Comparison of ENCODE assay signal across 9 cellular contexts in genomic region chr13:51230473-51231105, GRCh38. TPM values are rescaled to one million over a fixed set of nuclear protein-coding genes. Genes with fewer than 3 reads are reported as not detected.
DNase-seq lines count a peak whose midpoint lies in the region; ATAC-seq and TF ChIP-seq lines count a peak whose summit lies in the region.
"Had no signal": no experiment of that assay in that cellular context is flagged by ENCODE, and none has a peak within 500 bp of the region (broad histone marks: within the 10 kb centered on the region; RNA-seq: fewer than 3 reads in every experiment).

No MANE protein-coding gene starts in this region.

- WGBS in mammary epithelial cell (ENCODE audit: low coverage, missing lambda C conversion rate), result 60% methylated on average over 8 of the region's 8 CpGs
- WGBS in aorta, 2 donors, result 24 to 28% methylated on average over 8 of the region's 8 CpGs

- TF ChIP-seq CTCF in breast epithelium (IDR thresholded peaks at IDR 0.05) (no peak), mammary epithelial cell (conservative IDR thresholded peaks at IDR 0.05 in 1 of 2, IDR thresholded peaks at IDR 0.05 in 1 of 2; ENCODE audit: extremely low read depth in 1 of 2, insufficient read depth in 1 of 2, low read depth in 1 of 2, low read length in 2 of 2) (no peak), fibroblast of the aortic adventitia (IDR thresholded peaks at IDR 0.05; ENCODE audit: insufficient read depth, low read length) (no peak), neural progenitor cell (IDR thresholded peaks at IDR 0.05) (no peak)

- H3K36me3 ChIP-seq in breast epithelium, result no peaks in the 10 kb centered on the region
- no peaks in the 10 kb centered on the region for H3K36me3 ChIP-seq in mammary epithelial cell (ENCODE audit: insufficient read depth, low read length)
- peaks cover 17% of the 10 kb centered on the region for H3K36me3 ChIP-seq in neural progenitor cell
- H3K36me3 ChIP-seq in aorta (ENCODE audit: control insufficient read depth in 1 of 2, insufficient read depth in 2 of 2, low read length in 1 of 2), result no peaks in the 10 kb centered on the region

- H3K4me3 Mint-ChIP-seq in neural progenitor cell, result no peak overlapping the region
- no peak overlapping the region for H3K4me3 Mint-ChIP-seq in activated CD8-positive, alpha-beta memory T cell treated with anti-CD3 and anti-CD28 coated beads, Interleukin-2, amount 10 ng/mL, durations not matched to agents 7 days and 5 days

- BruUV-seq in mammary epithelial cell (replicated peaks; lab: Mats Ljungman, UMichigan), result no TSS peak

- H2AFZ ChIP-seq in mammary epithelial cell (ENCODE audit: low read depth, low read length) (no peak overlapping the region), neural progenitor cell (replicated peaks) (no peak overlapping the region)

- dilution Hi-C loops in mammary epithelial cell (cut with HindIII; ENCODE audit: low sequenced_read_pairs), result no loop called here

- H3K27ac Mint-ChIP-seq in neural progenitor cell, result peak overlapping the region; percentile 35
- no peak overlapping the region for H3K27ac Mint-ChIP-seq in activated CD8-positive, alpha-beta memory T cell treated with anti-CD3 and anti-CD28 coated beads, Interleukin-2, amount 10 ng/mL, durations not matched to agents 7 days and 5 days

- H3F3A ChIP-seq in neural progenitor cell (ENCODE audit: low read depth), result peaks cover 75% of the 10 kb centered on the region

- H3K4me1 ChIP-seq in breast epithelium, result no peaks in the 10 kb centered on the region
- no peaks in the 10 kb centered on the region for H3K4me1 ChIP-seq in mammary epithelial cell (ENCODE audit: insufficient read depth, low read length)
- H3K4me1 ChIP-seq in neural progenitor cell, result peaks cover 66% of the 10 kb centered on the region
- H3K4me1 ChIP-seq in aorta (ENCODE audit: control insufficient read depth in 1 of 2, insufficient read depth in 2 of 2, low read length in 2 of 2), result no peaks in the 10 kb centered on the region

- ATAC-seq in aorta (ENCODE audit: low FRiP score), result peak; percentile 79
- ATAC-seq in activated CD8-positive, alpha-beta memory T cell treated with anti-CD3 and anti-CD28 coated beads, Interleukin-2, amount 10 ng/mL, durations not matched to agents 7 days and 5 days, result no peak

- DNase-seq in breast epithelium (ENCODE audit: low spot score in 2 of 2) (peak in 1 of 2 donors; percentile 28), mammary epithelial cell (no peak), fibroblast of the aortic adventitia (ENCODE audit: low read depth) (peak; percentile 89), neural progenitor cell (ENCODE audit: low spot score) (no peak), aorta (peak in 1 of 2 donors; percentile 71), NCI-H1417 (lab: John Stamatoyannopoulos, UW) (no peak), NK-92 (lab: John Stamatoyannopoulos, UW; ENCODE audit: unreplicated experiment) (no peak)
- no peak for DNase-seq in activated CD8-positive, alpha-beta memory T cell treated with anti-CD3 and anti-CD28 coated beads, Interleukin-2, amount 10 ng/mL, durations not matched to agents 7 days and 5 days
- DNase-seq: activated CD4-positive, alpha-beta T cell treated with anti-CD3 and anti-CD28 coated beads for 4 hours had no signal

- H4K20me1 ChIP-seq in mammary epithelial cell (ENCODE audit: insufficient read depth, low read length) (no peaks in the 10 kb centered on the region), neural progenitor cell (ENCODE audit: low read depth) (peaks cover 77% of the 10 kb centered on the region)

- H3K27me3 ChIP-seq in breast epithelium (no peaks in the 10 kb centered on the region), mammary epithelial cell (ENCODE audit: insufficient read depth, low read length) (peaks cover 6% of the 10 kb centered on the region), neural progenitor cell (no peaks in the 10 kb centered on the region), aorta (ENCODE audit: control insufficient read depth in 1 of 2, insufficient read depth in 2 of 2, low read length in 1 of 2) (no peaks in the 10 kb centered on the region)

- H3K9me3 ChIP-seq in breast epithelium (no peaks in the 10 kb centered on the region), mammary epithelial cell (replicated peaks; ENCODE audit: insufficient read depth, low read length) (no peaks in the 10 kb centered on the region), neural progenitor cell (ENCODE audit: low read depth) (no peaks in the 10 kb centered on the region), aorta (ENCODE audit: control insufficient read depth, low read length) (no peaks in the 10 kb centered on the region)

- no peaks in the 10 kb centered on the region for H3K27me3 Mint-ChIP-seq in neural progenitor cell (ENCODE audit: insufficient read depth, low read depth)
- peaks cover 65% of the 10 kb centered on the region for H3K27me3 Mint-ChIP-seq in activated CD8-positive, alpha-beta memory T cell treated with anti-CD3 and anti-CD28 coated beads, Interleukin-2, amount 10 ng/mL, durations not matched to agents 7 days and 5 days

- H3K4me2 ChIP-seq in mammary epithelial cell (ENCODE audit: insufficient read depth, low read depth, low read length) (no peak overlapping the region), neural progenitor cell (peak overlapping the region; percentile 58)

- H3K79me2 ChIP-seq in mammary epithelial cell (ENCODE audit: insufficient read depth, low read length) (no peaks in the 10 kb centered on the region), neural progenitor cell (ENCODE audit: low read depth) (peaks cover 84% of the 10 kb centered on the region)

- H3K27ac ChIP-seq in breast epithelium (peak overlapping the region; percentile 9 to 62), mammary epithelial cell (ENCODE audit: insufficient read depth, low read depth, low read length) (no peak overlapping the region), neural progenitor cell (no peak overlapping the region), aorta (ENCODE audit: low read depth in 1 of 2, low read length in 2 of 2) (no peak overlapping the region)

- in situ Hi-C loops in mammary epithelial cell (cut with MboI; ENCODE audit: low sequenced_read_pairs in 2 of 2), result no loop called here

- peak overlapping the region; percentile 9 to 48 (median 23) for H3K4me3 ChIP-seq in breast epithelium
- H3K4me3 ChIP-seq in mammary epithelial cell (replicated peaks in 1 of 3; ENCODE audit: insufficient read depth in 1 of 3, low read depth in 2 of 3, low read length in 3 of 3), result no peak overlapping the region
- H3K4me3 ChIP-seq in fibroblast of the aortic adventitia (ENCODE audit: low read depth, low read length), result peak overlapping the region; percentile 29
- no peak overlapping the region for H3K4me3 ChIP-seq in neural progenitor cell
- H3K4me3 ChIP-seq in aorta (ENCODE audit: low read length in 2 of 2), result peak overlapping the region; percentile 12

- no peak for TF ChIP-seq POLR2A in breast epithelium (IDR thresholded peaks at IDR 0.05)

- intact Hi-C loops in breast epithelium (cut with DNase I; ENCODE audit: low total_unique reads), result no loop called here
- intact Hi-C loops in mammary epithelial cell (cut with micrococcal nuclease), result no loop called here
- intact Hi-C loops in aorta (cut with DNase I), result no loop called here

- H3K36me3 Mint-ChIP-seq in neural progenitor cell, result peaks cover 11% of the 10 kb centered on the region
- no peaks in the 10 kb centered on the region for H3K36me3 Mint-ChIP-seq in activated CD8-positive, alpha-beta memory T cell treated with anti-CD3 and anti-CD28 coated beads, Interleukin-2, amount 10 ng/mL, durations not matched to agents 7 days and 5 days

- H3K9ac ChIP-seq in mammary epithelial cell (ENCODE audit: insufficient read depth, low read length) (no peak overlapping the region), neural progenitor cell (no peak overlapping the region)

- H3K9me3 Mint-ChIP-seq in neural progenitor cell, result no peaks in the 10 kb centered on the region
- H3K9me3 Mint-ChIP-seq in activated CD8-positive, alpha-beta memory T cell treated with anti-CD3 and anti-CD28 coated beads, Interleukin-2, amount 10 ng/mL, durations not matched to agents 7 days and 5 days (ENCODE audit: low read depth), result no peaks in the 10 kb centered on the region

- peaks cover 25% of the 10 kb centered on the region for H3K4me1 Mint-ChIP-seq in neural progenitor cell
- H3K4me1 Mint-ChIP-seq in activated CD8-positive, alpha-beta memory T cell treated with anti-CD3 and anti-CD28 coated beads, Interleukin-2, amount 10 ng/mL, durations not matched to agents 7 days and 5 days, result no peaks in the 10 kb centered on the region

- CTCF ChIA-PET in mammary epithelial cell (lab: Charles Lee; ENCODE audit: low non-redundant PET), result no interaction called here
- CTCF ChIA-PET in activated CD8-positive, alpha-beta memory T cell treated with anti-CD3 and anti-CD28 coated beads, Interleukin-2, amount 10 ng/mL, durations not matched to agents 7 days and 5 days (lab: Charles Lee), result interaction anchor here (1.2 kb wide), 1 partner anchor 12 kb away, joined by 3 read pairs; no protein-coding TSS in a partner anchor

RNA-seq across cellular contexts. Expression of gene FAM124A, which starts 8.4 kb away (rescaled TPM):
- total RNA-seq in breast epithelium, result 1 to 10 TPM; 2.2 to 7.9 (median 6.1) TPM
- total RNA-seq in mammary epithelial cell, result under 1 TPM; 0.12 to 0.33 TPM
- 0.15 TPM for polyA plus RNA-seq in mammary epithelial cell
- polyA minus RNA-seq in mammary epithelial cell, result not detected
- 3.3 TPM in 1 of 2 replicates, not detected in the other for total RNA-seq in fibroblast of the aortic adventitia (ENCODE audit: low replicate concordance)
- 22.6 and 41.1 TPM in 2 replicates for total RNA-seq in neural progenitor cell (ENCODE audit: low replicate concordance)
- total RNA-seq in aorta, result 1 to 10 TPM; 7.2 to 9.2 TPM
- 1 to 10 TPM; 1.6 to 1.7 TPM for polyA plus RNA-seq in aorta
- under 1 TPM; 0.09 to 0.26 TPM for total RNA-seq in activated CD8-positive, alpha-beta memory T cell treated with anti-CD3 and anti-CD28 coated beads, Interleukin-2, amount 10 ng/mL, durations not matched to agents 7 days and 5 days

Comparison
In these comparisons a context has a peak if more than half of its experiments do, and no peak if none do; other contexts are left out.
1. H3K27ac ChIP-seq: peak in breast epithelium (2 of 2); none in mammary epithelial cell (single experiment), neural progenitor cell (single experiment) and aorta (0 of 2).
2. H3K4me3 ChIP-seq: peak in breast epithelium (3 of 3), fibroblast of the aortic adventitia (single experiment) and aorta (2 of 2); none in mammary epithelial cell (0 of 3) and neural progenitor cell (single experiment).